Comparison of ENCODE assay signal across 8 cellular contexts in the genomic region with DNA sequence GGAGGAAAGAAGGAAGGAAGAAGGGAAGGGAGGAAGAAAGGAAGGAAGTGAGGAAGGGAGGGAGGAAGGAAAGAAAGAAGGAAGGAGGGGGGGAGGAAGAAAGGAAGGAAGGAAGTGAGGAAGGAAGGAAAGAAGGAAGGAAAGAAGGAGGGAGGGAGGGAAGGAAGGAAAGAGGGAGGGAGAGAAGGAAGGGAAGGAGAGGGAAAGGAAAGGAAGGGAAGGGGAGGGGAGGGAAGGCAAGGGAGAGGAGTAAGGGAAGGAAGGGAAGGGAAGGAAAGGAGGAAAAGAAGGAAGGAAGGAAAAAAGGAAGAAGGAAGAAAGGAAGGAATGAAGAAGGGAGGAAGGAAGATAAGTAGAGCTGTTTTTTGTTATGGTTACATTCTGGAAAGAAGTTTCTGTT.
"Had no signal": no experiment of that assay in that cellular context is flagged by ENCODE, and none has a peak within 500 bp of the region (broad histone marks: within the 10 kb centered on the region; RNA-seq: fewer than 3 reads in every experiment).

No MANE protein-coding gene starts in this region.

- H3K4me3 ChIP-seq: GM23248, HAP-1 had no signal

- H3K9ac ChIP-seq: GM23248 had no signal

- H3K36me3 ChIP-seq: HAP-1 had no signal

- H3K27ac ChIP-seq: GM23248 had no signal

- FAIRE-seq: HTR-8/SVneo had no signal

- ATAC-seq: HCT116 had no signal

- H3K9me3 ChIP-seq: HAP-1 had no signal

- H3K27me3 Mint-ChIP-seq: IgD-negative memory B cell had no signal

- H3K27ac Mint-ChIP-seq: IgD-negative memory B cell had no signal

- H3K4me1 ChIP-seq: HAP-1 had no signal

- H2AFZ ChIP-seq: GM23248 had no signal

- H3K4me3 Mint-ChIP-seq: IgD-negative memory B cell had no signal

- DNase-seq: GM23248, GOT3, H7, KG1 had no signal

- H3K36me3 Mint-ChIP-seq: IgD-negative memory B cell had no signal

- H3K4me1 Mint-ChIP-seq: IgD-negative memory B cell had no signal
